In the genomic region with DNA sequence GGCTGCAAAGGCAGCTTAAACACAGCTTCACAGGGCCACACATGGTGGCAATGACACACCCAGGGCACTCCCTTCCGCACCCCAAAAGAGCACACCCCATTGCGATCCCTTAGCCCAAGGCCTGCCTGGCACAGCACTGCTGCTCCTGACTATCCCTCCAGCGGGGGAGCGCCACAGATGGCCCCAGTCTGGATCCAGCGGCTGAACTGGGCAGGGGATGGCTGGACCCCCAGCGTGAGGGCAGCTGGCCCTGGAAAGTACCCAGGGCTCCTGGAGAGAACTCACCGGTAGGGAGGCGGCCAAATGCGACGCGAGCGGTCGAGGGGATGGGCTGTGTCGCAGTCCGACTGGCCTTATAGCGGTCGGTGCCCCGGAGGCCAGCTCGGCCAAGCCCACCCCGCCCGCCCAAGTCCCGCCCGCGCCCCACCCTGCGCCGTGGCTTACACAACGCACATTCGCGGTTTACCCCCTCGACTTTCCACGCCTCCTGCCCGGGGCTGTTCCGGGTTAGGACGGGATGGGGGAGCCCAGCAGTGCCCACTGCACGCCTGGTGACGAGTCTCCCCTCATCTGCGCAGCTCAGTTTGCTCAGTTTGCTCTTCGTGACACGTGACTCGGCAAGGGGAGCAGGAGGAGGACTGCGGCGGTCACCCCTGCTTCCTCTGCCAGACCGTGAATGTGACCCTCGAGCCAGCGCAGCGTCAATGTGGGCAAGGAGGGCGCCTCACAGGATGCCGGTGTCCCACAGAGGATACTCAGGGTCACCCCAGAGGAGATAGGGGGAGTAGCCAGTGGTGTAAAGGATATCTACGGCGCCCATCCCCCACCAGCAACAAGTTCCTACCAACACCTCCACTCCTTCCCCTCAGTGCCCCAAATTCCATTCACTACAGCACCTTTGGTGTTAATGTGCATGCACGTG, we compare ENCODE assay signal across 8 cellular contexts. TPM values are rescaled to one million over a fixed set of nuclear protein-coding genes. Genes with fewer than 3 reads are reported as not detected.
DNase-seq lines count a peak whose midpoint lies in the region; ATAC-seq, FAIRE-seq and TF ChIP-seq lines count a peak whose summit lies in the region.

A gene (minus strand): TSS at position 328 of the 922 bp plus-strand sequence. CDS start 652 bp downstream, outside the sequence.

- no peaks in the 10 kb centered on the region for H3K27me3 ChIP-seq in BJ (ENCODE audit: control insufficient read depth, insufficient read depth, low read length)
- no peaks in the 10 kb centered on the region for H3K27me3 ChIP-seq in HAP-1 (ENCODE audit: low read depth)
- H3K27me3 ChIP-seq in OCI-LY1 (ENCODE audit: insufficient read depth, low read length): no peaks in the 10 kb centered on the region
- no peaks in the 10 kb centered on the region for H3K27me3 ChIP-seq in endothelial cell of umbilical vein (ENCODE audit: control insufficient read depth in 2 of 2, insufficient read depth in 2 of 2, low read length in 2 of 2)

- POLR2A ChIA-PET in BJ (lab: Charles Lee) (interaction anchor here (0.6 to 4.2 kb wide), 4 partner anchors 9 to 98 kb away, joined by 3 to 36 read pairs (median 12); a partner anchor contains a TSS), endothelial cell of umbilical vein (lab: Charles Lee) (interaction anchor here (1.0 to 3.9 kb wide), 4 partner anchors 9 to 98 kb away, joined by 5 to 32 read pairs (median 6); a partner anchor contains a TSS)

- peak within 1 kb of the TSS; percentile 32; the same call in 1 of the 2 replicates for H3K9ac ChIP-seq in OCI-LY1 (ENCODE audit: low read length)
- H3K9ac ChIP-seq in endothelial cell of umbilical vein (replicated peaks; ENCODE audit: extremely low read depth, insufficient read depth, low read length): peak within 1 kb of the TSS; percentile 86

- in situ Hi-C loops in HAP-1 (cut with MboI; ENCODE audit: low sequenced_read_pairs): no loop called here

- no TSS peak for BruUV-seq in endothelial cell of umbilical vein (replicated peaks; lab: Mats Ljungman, UMichigan)

- ATAC-seq in GM21786 (IDR thresholded peaks at IDR 0.05; ENCODE audit: unreplicated experiment): no peak

- CTCF ChIA-PET in BJ (lab: Yijun Ruan, JAX): interaction anchor here (0.6 to 8.1 kb wide), 13 partner anchors 9 to 455 kb away, joined by 3 to 164 read pairs (median 6); a partner anchor contains a TSS
- CTCF ChIA-PET in endothelial cell of umbilical vein (lab: Charles Lee): interaction anchor here (0.7 to 5.8 kb wide), 13 partner anchors 8 to 92 kb away, joined by 3 to 216 read pairs (median 5); a partner anchor contains a TSS

- no peaks in the 10 kb centered on the region for H3K9me1 ChIP-seq in endothelial cell of umbilical vein (replicated peaks; ENCODE audit: control insufficient read depth, extremely low read depth, insufficient read depth, low read length)

- H3K27ac ChIP-seq in OCI-LY1 (ENCODE audit: low read depth, low read length, poor library complexity, severe bottlenecking): no peak within 1 kb of the TSS
- H3K27ac ChIP-seq in endothelial cell of umbilical vein (ENCODE audit: insufficient read depth, low read depth, low read length): peak within 1 kb of the TSS; percentile 96

- H2AFZ ChIP-seq in OCI-LY1 (ENCODE audit: low read length) (no peak within 1 kb of the TSS), endothelial cell of umbilical vein (ENCODE audit: low read depth, low read length) (peak within 1 kb of the TSS; percentile 14)

- H3K9me2 ChIP-seq in OCI-LY1 (ENCODE audit: low read depth, low read length): no peaks in the 10 kb centered on the region

- DNase-seq in BJ (ENCODE audit: low read depth) (peak; percentile 77), HAP-1 (ENCODE audit: low spot score in 2 of 2) (peak in 1 of 2 experiments; percentile 80), activated T-cell treated with anti-CD3 and anti-CD28 coated beads for 48 hours (ENCODE audit: low read depth) (peak; percentile 75), endothelial cell of umbilical vein (ENCODE audit: low read depth, low spot score) (peak; percentile 76), midbrain (lab: John Stamatoyannopoulos, UW) (peak; percentile 49)
- peak; percentile 60 for DNase-seq in stimulated activated CD8-positive, alpha-beta memory T cell treated with anti-CD3 and anti-CD28 coated beads, Interleukin-15, amount 100 ng/mL, for 24 hours (ENCODE audit: low read depth)

- peaks cover 13% of the 10 kb centered on the region for H3K4me1 ChIP-seq in HAP-1
- H3K4me1 ChIP-seq in OCI-LY1 (ENCODE audit: insufficient read depth, low read length, severe bottlenecking): peaks cover 13% of the 10 kb centered on the region
- H3K4me1 ChIP-seq in endothelial cell of umbilical vein (ENCODE audit: control insufficient read depth, extremely low read depth, insufficient read depth, low read length): peaks cover 43% of the 10 kb centered on the region

- H3K4me3 ChIP-seq in BJ (ENCODE audit: low read depth, low read length) (peak within 1 kb of the TSS; percentile 63), HAP-1 (peak within 1 kb of the TSS; percentile 31), OCI-LY1 (ENCODE audit: low read depth, low read length, poor library complexity, severe bottlenecking) (peak within 1 kb of the TSS; percentile 56), endothelial cell of umbilical vein (replicated peaks in 1 of 3; ENCODE audit: insufficient read depth in 1 of 3, low read depth in 1 of 3, low read length in 3 of 3) (peak within 1 kb of the TSS; percentile 34 to 84 (median 81))

- no peak for TF ChIP-seq CTCF in BJ (IDR thresholded peaks at IDR 0.05; ENCODE audit: insufficient read depth, low read depth, low read length)
- no peak for TF ChIP-seq CTCF in OCI-LY1 (IDR thresholded peaks at IDR 0.05; ENCODE audit: low read length)
- no peak for TF ChIP-seq CTCF in endothelial cell of umbilical vein (IDR thresholded peaks at IDR 0.05; ENCODE audit: extremely low read depth in 1 of 2, insufficient read depth in 1 of 2, low read depth in 1 of 2, low read length in 2 of 2)

- FAIRE-seq in endothelial cell of umbilical vein (lab: Jason Lieb, UNC): peak; percentile 85

- H3K36me3 ChIP-seq in BJ (ENCODE audit: control insufficient read depth, insufficient read depth, low read length) (peaks cover 2% of the 10 kb centered on the region; the same call in 1 of the 2 replicates), HAP-1 (replicated peaks) (no peaks in the 10 kb centered on the region), OCI-LY1 (ENCODE audit: insufficient read depth, low read length) (no peaks in the 10 kb centered on the region), endothelial cell of umbilical vein (ENCODE audit: control insufficient read depth in 2 of 2, extremely low read depth in 1 of 2, insufficient read depth in 2 of 2, low read length in 2 of 2) (no peaks in the 10 kb centered on the region)

- dilution Hi-C loops in endothelial cell of umbilical vein (cut with MboI; ENCODE audit: extremely low pct_ligation_motif_present, low sequenced_read_pairs): no loop called here

- H4K20me1 ChIP-seq in OCI-LY1 (ENCODE audit: insufficient read depth, low read length): no peaks in the 10 kb centered on the region
- no peaks in the 10 kb centered on the region for H4K20me1 ChIP-seq in endothelial cell of umbilical vein (replicated peaks; ENCODE audit: control insufficient read depth, extremely low read depth, insufficient read depth, low read length)

- H3K4me2 ChIP-seq in OCI-LY1 (ENCODE audit: low read length) (peak within 1 kb of the TSS; percentile 81), endothelial cell of umbilical vein (ENCODE audit: insufficient read depth, low read length) (peak within 1 kb of the TSS; percentile 91)

- H3K79me2 ChIP-seq in OCI-LY1 (ENCODE audit: insufficient read depth, low read length) (no peaks in the 10 kb centered on the region), endothelial cell of umbilical vein (ENCODE audit: control insufficient read depth, insufficient read depth, low read length) (peaks cover 15% of the 10 kb centered on the region)

- intact Hi-C loops in endothelial cell of umbilical vein (cut with micrococcal nuclease): loop anchor here (1.0 kb wide), 1 partner anchor 13 kb away; a partner anchor contains a TSS

- no peaks in the 10 kb centered on the region for H3F3A ChIP-seq in OCI-LY1 (ENCODE audit: insufficient read depth, low read length)

- peak; percentile 98 for TF ChIP-seq POLR2A in endothelial cell of umbilical vein (IDR thresholded peaks at IDR 0.05; ENCODE audit: low read depth, low read length)

- no peaks in the 10 kb centered on the region for H3K9me3 ChIP-seq in HAP-1
- no peaks in the 10 kb centered on the region for H3K9me3 ChIP-seq in OCI-LY1 (ENCODE audit: low read length)
- no peaks in the 10 kb centered on the region for H3K9me3 ChIP-seq in endothelial cell of umbilical vein (replicated peaks; ENCODE audit: control insufficient read depth, insufficient read depth, low read length)

TF ChIP-seq in endothelial cell of umbilical vein, 7 proteins besides CTCF, POLR2A, EP300 and RAD21:
- TF ChIP-seq FOS (IDR thresholded peaks at IDR 0.05; ENCODE audit: borderline replicate concordance, insufficient read depth, low read length) (no peak), POLR2AphosphoS5 (IDR thresholded peaks at IDR 0.05; ENCODE audit: insufficient read depth, low read depth, low read length) (peak; percentile 97), EZH2 (IDR thresholded peaks at IDR 0.05; ENCODE audit: borderline replicate concordance, low read depth, low read length, severe bottlenecking) (no peak), JUN (IDR thresholded peaks at IDR 0.05; ENCODE audit: borderline replicate concordance, insufficient read depth, insufficient read length, low read depth) (no peak), MYC (IDR thresholded peaks at IDR 0.05; ENCODE audit: low read depth, low read length) (no peak), GATA2 (IDR thresholded peaks at IDR 0.05; ENCODE audit: insufficient read depth, insufficient read length, low read depth, low read length) (no peak)
- TF ChIP-seq, protein P1, sequence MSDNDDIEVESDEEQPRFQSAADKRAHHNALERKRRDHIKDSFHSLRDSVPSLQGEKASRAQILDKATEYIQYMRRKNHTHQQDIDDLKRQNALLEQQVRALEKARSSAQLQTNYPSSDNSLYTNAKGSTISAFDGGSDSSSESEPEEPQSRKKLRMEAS (IDR thresholded peaks at IDR 0.05; ENCODE audit: insufficient read depth, insufficient read length): peak; percentile 74

RNA-seq across cellular contexts. Expression of the gene that starts here (rescaled TPM):
- 1,222 and 1,308 TPM in 2 replicates for polyA plus RNA-seq in BJ (2011; rRNA removed)
- 598 and 1,003 TPM in 2 replicates for polyA minus RNA-seq in BJ (2011; rRNA and poly(A)+ RNA removed)
- 908 and 937 TPM in 2 replicates for total RNA-seq in endothelial cell of umbilical vein
- polyA plus RNA-seq in endothelial cell of umbilical vein: 552 and 1,048 TPM in 2 replicates
- 546 and 836 TPM in 2 replicates for polyA plus RNA-seq in endothelial cell of umbilical vein (2011; cell fraction: cytosol; rRNA removed)
- polyA plus RNA-seq in endothelial cell of umbilical vein (2011; cell fraction: nucleus; rRNA removed): 165 and 192 TPM in 2 replicates
- 1,329 and 2,007 TPM in 2 replicates for polyA plus RNA-seq in endothelial cell of umbilical vein (2012)
- polyA minus RNA-seq in endothelial cell of umbilical vein: 399 and 432 TPM in 2 replicates
- 1,781 TPM for polyA minus RNA-seq in endothelial cell of umbilical vein (2011; cell fraction: cytosol; rRNA and poly(A)+ RNA removed)
- 44.4 and 69.7 TPM in 2 replicates for polyA minus RNA-seq in endothelial cell of umbilical vein (2011; cell fraction: nucleus; rRNA and poly(A)+ RNA removed)

Comparison
In these comparisons a context has a peak if more than half of its experiments do, and no peak if none do; other contexts are left out.
1. H3K4me3 ChIP-seq: peak in every context shown above with its lines; median percentile 81 in endothelial cell of umbilical vein; 63 in BJ; 56 in OCI-LY1; 31 in HAP-1.